ENCODE assay signal across 14 cellular contexts in the genomic region with DNA sequence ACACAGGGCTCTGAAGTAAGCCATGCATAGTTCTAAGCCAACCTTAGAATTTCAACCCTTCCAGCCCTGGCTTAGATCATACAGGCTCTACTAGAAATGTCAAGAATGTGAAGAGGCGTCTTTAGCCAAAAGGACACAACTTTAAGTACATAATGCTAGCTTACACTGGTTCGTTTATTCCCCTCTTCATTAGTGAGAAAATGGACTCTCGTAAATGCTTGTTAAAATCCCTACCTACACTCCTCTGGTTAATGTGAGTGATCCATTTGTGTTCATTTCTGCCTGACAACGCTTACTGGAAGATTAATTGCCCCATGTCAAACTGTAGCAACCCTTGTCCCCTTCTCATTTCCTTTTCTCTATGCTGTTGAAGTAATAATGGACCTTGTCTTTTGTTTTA.
A peak's percentile ranks its signal among the peaks of the same experiment; 100 is the strongest.
DNase-seq lines count a peak whose midpoint lies in the region; ATAC-seq and TF ChIP-seq lines count a peak whose summit lies in the region.
"Had no signal": no experiment of that assay in that cellular context is flagged by ENCODE, and none has a peak within 500 bp of the region (broad histone marks: within the 10 kb centered on the region; RNA-seq: fewer than 3 reads in every experiment).

No MANE protein-coding gene starts in this region.

- WGBS in spleen, 5 donors, result 70 to 75% (median 72%) methylated on average over 4 of the region's 4 CpGs

- intact Hi-C loops in spleen (cut with DNase I; ENCODE audit: low total_unique reads), result no loop called here
- intact Hi-C loops in PC-3 (cut with micrococcal nuclease), result no loop called here

- H3K9me2 ChIP-seq in PC-3 (replicated peaks; ENCODE audit: low read length), result no peaks in the 10 kb centered on the region

- DNase-seq in GM03348 (ENCODE audit: low spot score) (peak; percentile 13), NCI-H2107 treated with DMSO at 0.1 percent for 48 hours (lab: John Stamatoyannopoulos, UW; ENCODE audit: unreplicated experiment) (peak; percentile 65), choroid plexus epithelial cell (ENCODE audit: low read depth) (peak; percentile 38), NCI-H2171 treated with DMSO at 0.1 percent for 48 hours (lab: John Stamatoyannopoulos, UW) (no peak), spleen (no peak), PC-3 (no peak)
- DNase-seq: activated CD4-positive, alpha-beta T cell treated with anti-CD3 and anti-CD28 coated beads for 4 hours; effector memory CD8-positive, alpha-beta T cell; left ventricle myocardium inferior; SW 1271 had no signal

- H3K4me2 ChIP-seq in PC-3 (ENCODE audit: low read length), result no peak overlapping the region

- H3K79me2 ChIP-seq in PC-3 (ENCODE audit: low read length), result no peaks in the 10 kb centered on the region

- no TSS peak for BruUV-seq in PC-3 (replicated peaks; lab: Mats Ljungman, UMichigan)

- TF ChIP-seq POLR2A in spleen (IDR thresholded peaks at IDR 0.05), result no peak

- H3K9ac ChIP-seq in PC-3 (ENCODE audit: low read length), result no peak overlapping the region

- H3K4me3 ChIP-seq in choroid plexus epithelial cell (ENCODE audit: low read depth, low read length), result no peak overlapping the region
- H3K4me3 ChIP-seq in neuron (ENCODE audit: low read length), result peak overlapping the region; percentile 10
- H3K4me3 ChIP-seq in spleen, result no peak overlapping the region
- no peak overlapping the region for H3K4me3 ChIP-seq in PC-3 (ENCODE audit: low read length)
- H3K4me3 ChIP-seq: left ventricle myocardium inferior, prostate gland had no signal

- H3F3A ChIP-seq in PC-3 (ENCODE audit: low read length, unreplicated experiment), result no peaks in the 10 kb centered on the region

- no peak overlapping the region for H3K27ac ChIP-seq in spleen
- H3K27ac ChIP-seq in PC-3 (ENCODE audit: low read length), result no peak overlapping the region
- H3K27ac ChIP-seq: C4-2B, left ventricle myocardium inferior, prostate gland had no signal

- no peaks in the 10 kb centered on the region for H3K9me3 ChIP-seq in neuron (ENCODE audit: low read length)
- no peaks in the 10 kb centered on the region for H3K9me3 ChIP-seq in spleen
- H3K9me3 ChIP-seq in PC-3 (ENCODE audit: low read length), result no peaks in the 10 kb centered on the region
- H3K9me3 ChIP-seq: left ventricle myocardium inferior, prostate gland had no signal

- H3K36me3 ChIP-seq in neuron (ENCODE audit: insufficient read depth, low read length), result no peaks in the 10 kb centered on the region
- peaks cover 0 to 4% (median 0%) of the 10 kb centered on the region in 6 donors for H3K36me3 ChIP-seq in spleen
- H3K36me3 ChIP-seq in PC-3 (ENCODE audit: low read depth, low read length), result no peaks in the 10 kb centered on the region
- H3K36me3 ChIP-seq: left ventricle myocardium inferior, prostate gland had no signal

- H2AFZ ChIP-seq in neuron (ENCODE audit: low read depth, low read length), result no peak overlapping the region
- no peak overlapping the region for H2AFZ ChIP-seq in PC-3 (ENCODE audit: low read length)

- no peak for ATAC-seq in HG03460 (IDR thresholded peaks at IDR 0.05; ENCODE audit: unreplicated experiment)
- ATAC-seq in PC-3, result no peak
- ATAC-seq: effector memory CD8-positive, alpha-beta T cell had no signal

- no peaks in the 10 kb centered on the region for H3K27me3 ChIP-seq in neuron (ENCODE audit: insufficient read depth, low read length)
- no peaks in the 10 kb centered on the region for H3K27me3 ChIP-seq in spleen (replicated peaks in 1 of 7)
- no peaks in the 10 kb centered on the region for H3K27me3 ChIP-seq in PC-3 (ENCODE audit: low read length)

- TF ChIP-seq CTCF in choroid plexus epithelial cell (conservative IDR thresholded peaks at IDR 0.05; ENCODE audit: low read depth, low read length), result no peak
- no peak for TF ChIP-seq CTCF in spleen (IDR thresholded peaks at IDR 0.05 in 8 of 11, conservative IDR thresholded peaks at IDR 0.05 in 3 of 11)
- TF ChIP-seq CTCF in PC-3 (conservative IDR thresholded peaks at IDR 0.05; ENCODE audit: low read depth, low read length), result no peak

- POLR2A ChIA-PET in PC-3 (lab: Charles Lee; ENCODE audit: unreplicated experiment), result no interaction called here

- H3K4me1 ChIP-seq in neuron (ENCODE audit: insufficient read depth, low read length), result peaks cover 98% of the 10 kb centered on the region
- peaks cover 0 to 17% (median 5%) of the 10 kb centered on the region in 6 donors for H3K4me1 ChIP-seq in spleen
- no peaks in the 10 kb centered on the region for H3K4me1 ChIP-seq in PC-3 (ENCODE audit: insufficient read depth, low read length)
- H3K4me1 ChIP-seq: left ventricle myocardium inferior, prostate gland had no signal

- no peaks in the 10 kb centered on the region for H4K20me1 ChIP-seq in PC-3 (ENCODE audit: low read length)

- CTCF ChIA-PET in PC-3 (lab: Charles Lee), result no interaction called here

Comparison
In these comparisons a context has a peak if more than half of its experiments do, and no peak if none do; other contexts are left out.
1. DNase-seq: peak in GM03348 (single experiment), NCI-H2107 treated with DMSO at 0.1 percent for 48 hours (single experiment) and choroid plexus epithelial cell (single experiment); none in NCI-H2171 treated with DMSO at 0.1 percent for 48 hours (single experiment), spleen (single experiment) and PC-3 (single experiment).